ENCODE assay signal across 8 cellular contexts in the genomic region with DNA sequence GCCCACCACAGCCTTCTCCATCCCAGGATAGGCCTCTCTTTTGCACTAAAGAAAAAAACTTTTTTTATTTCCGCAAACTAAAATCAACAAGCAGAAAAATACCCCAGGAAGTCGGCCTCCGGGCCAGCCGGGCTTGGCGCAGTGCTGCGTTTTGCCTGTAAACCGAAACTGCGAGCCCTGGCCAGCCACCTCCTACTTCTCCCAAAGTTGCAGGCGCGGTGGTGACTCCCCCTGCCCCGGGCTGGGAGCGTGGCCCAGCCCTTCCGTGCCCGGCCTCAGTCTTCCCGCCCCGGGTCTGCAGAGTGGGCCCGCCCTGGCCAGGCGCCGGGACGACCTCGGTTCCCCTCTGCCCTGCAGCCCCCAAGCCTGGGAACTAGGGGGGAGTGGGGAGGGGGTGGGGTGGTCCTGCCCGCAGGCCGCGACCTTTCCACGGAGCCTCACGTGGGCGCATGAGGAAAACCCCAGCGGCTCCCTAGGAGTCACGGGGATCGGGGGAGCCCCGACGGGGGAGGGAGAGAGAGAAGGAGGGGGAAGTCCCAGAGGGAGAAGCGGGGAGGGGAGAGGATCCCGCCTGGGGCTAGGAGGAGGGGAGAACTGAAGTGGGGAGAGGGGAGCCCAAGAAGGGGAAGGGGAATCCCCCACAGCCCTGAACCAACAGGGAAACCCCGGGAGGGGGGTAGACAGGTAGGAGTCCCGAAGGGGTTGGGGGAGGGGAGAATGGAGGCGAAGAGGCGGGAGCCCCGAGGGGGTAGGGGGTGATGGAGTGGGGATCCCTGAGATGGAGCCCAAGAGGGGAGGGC. TPM values are rescaled to one million over a fixed set of nuclear protein-coding genes. Genes with fewer than 3 reads are reported as not detected.
A peak's percentile ranks its signal among the peaks of the same experiment; 100 is the strongest.
DNase-seq lines count a peak whose midpoint lies in the region; ATAC-seq and TF ChIP-seq lines count a peak whose summit lies in the region.

No MANE protein-coding gene starts in this region.

- peaks cover 9% of the 10 kb centered on the region; the same call in 1 of the 2 replicates for H4K20me1 ChIP-seq in Karpas-422 (ENCODE audit: insufficient read depth, low read depth, low read length)

- 3 to 11% (median 3%) methylated on average over 16 to 39 of the region's 39 CpGs for WGBS in stomach, 5 donors

- H3K9me3 ChIP-seq in Karpas-422 (ENCODE audit: low read length) (no peaks in the 10 kb centered on the region), mononuclear cell (ENCODE audit: low read depth, low read length) (no peaks in the 10 kb centered on the region), stomach (peaks cover 3 to 21% (median 12%) of the 10 kb centered on the region in 4 donors)

- H3K27me3 ChIP-seq in BJ (ENCODE audit: control insufficient read depth, insufficient read depth, low read length) (no peaks in the 10 kb centered on the region), Karpas-422 (ENCODE audit: low read length) (no peaks in the 10 kb centered on the region), mononuclear cell (ENCODE audit: insufficient read depth, low read length) (no peaks in the 10 kb centered on the region), stomach (no peaks in the 10 kb centered on the region)

- H3K9ac ChIP-seq in Karpas-422 (ENCODE audit: low read length): peak overlapping the region; percentile 81

- DNase-seq in BJ (ENCODE audit: low read depth) (no peak), Karpas-422 (peak; percentile 62), epidermal melanocyte (ENCODE audit: insufficient read length, low spot score) (peak; percentile 31), stomach (peak; percentile 88)
- DNase-seq in activated CD8-positive, alpha-beta memory T cell treated with anti-CD3 and anti-CD28 coated beads for 4 hours (ENCODE audit: low read depth in 2 of 2): peak; percentile 55 to 68

- TF ChIP-seq POLR2A in stomach (IDR thresholded peaks at IDR 0.05): no peak

- ATAC-seq in HG02798 (IDR thresholded peaks at IDR 0.05; ENCODE audit: poor library complexity, unreplicated experiment) (no peak), HG03565 (IDR thresholded peaks at IDR 0.05; ENCODE audit: unreplicated experiment) (no peak)

- TF ChIP-seq EP300 in stomach (IDR thresholded peaks at IDR 0.05): no peak

- peak overlapping the region; percentile 70 for H3K4me3 ChIP-seq in BJ (ENCODE audit: low read depth, low read length)
- peak overlapping the region; percentile 75 for H3K4me3 ChIP-seq in Karpas-422 (ENCODE audit: low read length)
- H3K4me3 ChIP-seq in mononuclear cell (ENCODE audit: low read length): peak overlapping the region; percentile 100
- peak overlapping the region; percentile 75 to 99 (median 92) for H3K4me3 ChIP-seq in stomach

- CTCF ChIA-PET in BJ (lab: Yijun Ruan, JAX): interaction anchor here (1.2 to 4.2 kb wide), 7 partner anchors 45 to 158 kb away, joined by 3 to 65 read pairs (median 16); no protein-coding TSS in a partner anchor

- no peaks in the 10 kb centered on the region; the same call in 1 of the 2 replicates for H3K79me2 ChIP-seq in Karpas-422 (ENCODE audit: low read length)

- H3K4me1 ChIP-seq in Karpas-422 (ENCODE audit: low read length) (peaks cover 51% of the 10 kb centered on the region), mononuclear cell (ENCODE audit: insufficient read depth, low read length) (peaks cover 41% of the 10 kb centered on the region), stomach (peaks cover 15 to 44% (median 43%) of the 10 kb centered on the region in 4 donors)

- H3K36me3 ChIP-seq in BJ (ENCODE audit: control insufficient read depth, insufficient read depth, low read length) (peaks cover 8% of the 10 kb centered on the region), Karpas-422 (ENCODE audit: insufficient read depth, low read length) (no peaks in the 10 kb centered on the region; the same call in 1 of the 2 replicates), stomach (peaks cover 0 to 15% (median 9%) of the 10 kb centered on the region in 4 donors)

- H3K4me2 ChIP-seq in Karpas-422 (ENCODE audit: low read depth, low read length, poor library complexity, severe bottlenecking): peak overlapping the region; percentile 83

- intact Hi-C loops in stomach (cut with DNase I; ENCODE audit: low total_unique reads): loop anchor here (10.0 kb wide), 2 partner anchors 66 to 106 kb away; no protein-coding TSS in a partner anchor

- H2AFZ ChIP-seq in Karpas-422 (ENCODE audit: low read length): no peak overlapping the region

- TF ChIP-seq CTCF in BJ (IDR thresholded peaks at IDR 0.05; ENCODE audit: insufficient read depth, low read depth, low read length) (no peak), stomach (IDR thresholded peaks at IDR 0.05) (no peak)

- POLR2A ChIA-PET in BJ (lab: Charles Lee): interaction anchor here (0.7 to 1.3 kb wide), 3 partner anchors 65 to 567 kb away, joined by 3 to 6 read pairs (median 4); no protein-coding TSS in a partner anchor

- no peaks in the 10 kb centered on the region for H3K9me2 ChIP-seq in Karpas-422 (replicated peaks; ENCODE audit: insufficient read depth, low read length)

- H3K27ac ChIP-seq in Karpas-422 (ENCODE audit: low read length) (peak overlapping the region; percentile 40), stomach (peak overlapping the region; percentile 89 to 95 (median 92))

RNA-seq across cellular contexts. Expression of gene GADD45B, which starts 3.0 kb away (rescaled TPM):
- polyA plus RNA-seq in BJ (2011; rRNA removed): 54.5 and 69.8 TPM in 2 replicates
- polyA minus RNA-seq in BJ (2011; rRNA and poly(A)+ RNA removed): 29.7 and 46.4 TPM in 2 replicates
- total RNA-seq in Karpas-422 (2014; rRNA removed; shearing (Covaris generic); ENCODE audit: low replicate concordance): 8.6 and 11.0 TPM in 2 replicates
- total RNA-seq in mononuclear cell: 528 TPM
- total RNA-seq in stomach: 100 to 1,000 TPM in 1 of 5 donors, 10 to 100 TPM in 4; 61.6 to 588 (median 91.0) TPM
- polyA plus RNA-seq in stomach: 10 to 100 TPM; 52.9 to 92.1 (median 53.8) TPM

RNA-seq across cellular contexts. Expression of gene LMNB2, which starts 22.2 kb away (rescaled TPM):
- polyA plus RNA-seq in BJ (2011; rRNA removed) (53.4 and 80.0 TPM in 2 replicates), stomach (10 to 100 TPM; 12.2 to 19.7 (median 13.6) TPM)
- 29.4 and 42.0 TPM in 2 replicates for polyA minus RNA-seq in BJ (2011; rRNA and poly(A)+ RNA removed)
- total RNA-seq in Karpas-422 (2014; rRNA removed; shearing (Covaris generic); ENCODE audit: low replicate concordance): 20.8 and 80.2 TPM in 2 replicates
- total RNA-seq in mononuclear cell (6.7 TPM), stomach (10 to 100 TPM; 19.8 to 76.8 (median 29.0) TPM)

RNA-seq across cellular contexts. Expression of gene TIMM13, which starts 51.6 kb away (rescaled TPM):
- 37.2 and 50.7 TPM in 2 replicates for polyA plus RNA-seq in BJ (2011; rRNA removed)
- 9.2 and 14.2 TPM in 2 replicates for polyA minus RNA-seq in BJ (2011; rRNA and poly(A)+ RNA removed)
- 49.3 and 66.5 TPM in 2 replicates for total RNA-seq in Karpas-422 (2014; rRNA removed; shearing (Covaris generic); ENCODE audit: low replicate concordance)
- total RNA-seq in mononuclear cell: 5.8 TPM
- 10 to 100 TPM in 4 of 5 donors, not detected in 1; 19.2 to 54.5 (median 27.6) TPM for total RNA-seq in stomach
- polyA plus RNA-seq in stomach: 100 to 1,000 TPM in 1 of 3 donors, 10 to 100 TPM in 2; 62.6 to 133 (median 97.8) TPM
